ENCODE assay signal across 16 cellular contexts in the genomic region with DNA sequence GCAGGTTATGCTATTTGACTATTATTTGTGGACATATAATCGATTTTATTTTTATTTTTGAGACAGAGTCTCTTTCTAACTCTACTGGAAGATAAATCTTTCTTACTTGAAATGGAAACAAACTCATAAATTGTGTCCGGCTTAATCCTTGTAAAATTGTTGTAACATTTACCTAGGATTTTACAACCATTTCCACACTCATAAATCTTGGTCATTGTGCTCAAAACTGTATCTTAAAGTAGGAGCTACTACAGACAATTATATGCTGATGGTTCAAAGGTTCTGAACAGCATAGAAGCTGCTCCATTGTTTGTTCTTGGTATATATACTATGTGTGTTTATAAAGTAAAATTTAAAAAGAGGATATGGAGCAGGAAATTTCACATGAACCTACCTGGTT. TPM values are rescaled to one million over a fixed set of nuclear protein-coding genes. Genes with fewer than 3 reads are reported as not detected.
A peak's percentile ranks its signal among the peaks of the same experiment; 100 is the strongest.
DNase-seq lines count a peak whose midpoint lies in the region; ATAC-seq and TF ChIP-seq lines count a peak whose summit lies in the region.
"Had no signal": no experiment of that assay in that cellular context is flagged by ENCODE, and none has a peak within 500 bp of the region (broad histone marks: within the 10 kb centered on the region; RNA-seq: fewer than 3 reads in every experiment).

No MANE protein-coding gene starts in this region.

- POLR2A ChIA-PET in HEK293 (lab: Yijun Ruan, JAX): no interaction called here

- no peak for TF ChIP-seq POLR2A in transverse colon (IDR thresholded peaks at IDR 0.05)

- ATAC-seq in memory B cell (ENCODE audit: low read depth) (no peak), HG02610 (IDR thresholded peaks at IDR 0.05; ENCODE audit: unreplicated experiment) (no peak)
- ATAC-seq: A549 had no signal

- no peak for DNase-seq in memory B cell (ENCODE audit: low spot score in 2 of 2)
- DNase-seq in transverse colon: no peak
- DNase-seq in SKM-1 treated with dmso at 0.1 percent for 144 hours (lab: John Stamatoyannopoulos, UW; ENCODE audit: unreplicated experiment): no peak
- no peak for DNase-seq in AG08396 (ENCODE audit: low spot score)
- DNase-seq: Caco-2; CD8-positive, alpha-beta memory T cell; DND-41; GF-D8; GOT3; H9; HFFc6 had no signal

- peaks cover 5% of the 10 kb centered on the region; the same call in 1 of the 2 replicates for H3K4me1 ChIP-seq in HEK293 (ENCODE audit: control insufficient read depth, insufficient read depth, low read length)
- H3K4me1 ChIP-seq in transverse colon: peaks cover 7 to 34% (median 15%) of the 10 kb centered on the region in 4 donors

- H3K4me3 ChIP-seq in HEK293 (ENCODE audit: low read depth, low read length) (no peak overlapping the region), transverse colon (no peak overlapping the region)
- H3K4me3 ChIP-seq: A549 had no signal

- TF ChIP-seq CTCF in HEK293 (tag by site-specific recombination; IDR thresholded peaks at IDR 0.05) (no peak), VCaP (conservative IDR thresholded peaks at IDR 0.05) (no peak), transverse colon (IDR thresholded peaks at IDR 0.05) (no peak)

- no peaks in the 10 kb centered on the region for H3K9me3 ChIP-seq in HEK293 (ENCODE audit: control insufficient read depth, insufficient read depth, low read depth, low read length)
- no peaks in the 10 kb centered on the region for H3K9me3 ChIP-seq in transverse colon
- H3K9me3 ChIP-seq: A549, Caco-2 had no signal

- no peaks in the 10 kb centered on the region for H3K36me3 ChIP-seq in HEK293 (ENCODE audit: control insufficient read depth in 2 of 2, insufficient read depth in 1 of 2, low read length in 2 of 2)
- no peaks in the 10 kb centered on the region for H3K36me3 ChIP-seq in transverse colon

- peaks cover 4% of the 10 kb centered on the region for H3K4me1 Mint-ChIP-seq in memory B cell

- H3K9me3 Mint-ChIP-seq in memory B cell: no peaks in the 10 kb centered on the region
- H3K9me3 Mint-ChIP-seq: HFFc6 had no signal

- no peak for TF ChIP-seq EP300 in transverse colon (IDR thresholded peaks at IDR 0.05; ENCODE audit: low read depth)

- H3K36me3 Mint-ChIP-seq in memory B cell: no peaks in the 10 kb centered on the region

- WGBS in transverse colon (ENCODE audit: low coverage in 1 of 2), 2 donors: 17 to 32% methylated on average over 1 to 2 of the region's 2 CpGs

- CTCF ChIA-PET in HEK293 (lab: Yijun Ruan, JAX): interaction anchor here (0.6 to 1.2 kb wide), 4 partner anchors 8 to 250 kb away, joined by 3 to 5 read pairs (median 3); no protein-coding TSS in a partner anchor

- no peak overlapping the region for H3K4me3 Mint-ChIP-seq in memory B cell
- H3K4me3 Mint-ChIP-seq: H9, HFFc6 had no signal

- peak overlapping the region; percentile 11 for H3K27ac Mint-ChIP-seq in memory B cell
- H3K27ac Mint-ChIP-seq: H9, HFFc6 had no signal

- in situ Hi-C loops in transverse colon (cut with MboI; ENCODE audit: low pct_ligation_motif_present in 1 of 4, low pct_unique_long_range_greater_than_20kb in 1 of 4, low sequenced_read_pairs in 3 of 4): no loop called here

- H3K27me3 Mint-ChIP-seq in memory B cell: no peaks in the 10 kb centered on the region

- no peaks in the 10 kb centered on the region for H3K27me3 ChIP-seq in transverse colon

- H3K27ac ChIP-seq in HEK293 (ENCODE audit: extremely low read depth, low read depth, low read length) (no peak overlapping the region), VCaP (peak overlapping the region; percentile 99), transverse colon (peak overlapping the region; percentile 70 to 80 (median 80))
- H3K27ac ChIP-seq: A549, HL-60 had no signal

- intact Hi-C loops in transverse colon (cut with DNase I; ENCODE audit: low total_unique reads): no loop called here

TF ChIP-seq in HEK293, 187 proteins besides CTCF, POLR2A, EP300 and RAD21:
- TF ChIP-seq ZNF843 (tag by site-specific recombination; IDR thresholded peaks at IDR 0.05): peak; percentile 57; the same call in 1 of the 2 replicates
- no peak for TF ChIP-seq ZNF776 (tag by site-specific recombination; IDR thresholded peaks at IDR 0.05; ENCODE audit: borderline replicate concordance)
- no peak for TF ChIP-seq ZNF621 (tag by site-specific recombination; IDR thresholded peaks at IDR 0.05)
- TF ChIP-seq, protein P1, sequence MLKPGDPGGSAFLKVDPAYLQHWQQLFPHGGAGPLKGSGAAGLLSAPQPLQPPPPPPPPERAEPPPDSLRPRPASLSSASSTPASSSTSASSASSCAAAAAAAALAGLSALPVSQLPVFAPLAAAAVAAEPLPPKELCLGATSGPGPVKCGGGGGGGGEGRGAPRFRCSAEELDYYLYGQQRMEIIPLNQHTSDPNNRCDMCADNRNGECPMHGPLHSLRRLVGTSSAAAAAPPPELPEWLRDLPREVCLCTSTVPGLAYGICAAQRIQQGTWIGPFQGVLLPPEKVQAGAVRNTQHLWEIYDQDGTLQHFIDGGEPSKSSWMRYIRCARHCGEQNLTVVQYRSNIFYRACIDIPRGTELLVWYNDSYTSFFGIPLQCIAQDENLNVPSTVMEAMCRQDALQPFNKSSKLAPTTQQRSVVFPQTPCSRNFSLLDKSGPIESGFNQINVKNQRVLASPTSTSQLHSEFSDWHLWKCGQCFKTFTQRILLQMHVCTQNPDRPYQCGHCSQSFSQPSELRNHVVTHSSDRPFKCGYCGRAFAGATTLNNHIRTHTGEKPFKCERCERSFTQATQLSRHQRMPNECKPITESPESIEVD (tag by site-specific recombination; IDR thresholded peaks at IDR 0.05): peak; percentile 49; the same call in 1 of the 2 replicates
- TF ChIP-seq, protein P2, sequence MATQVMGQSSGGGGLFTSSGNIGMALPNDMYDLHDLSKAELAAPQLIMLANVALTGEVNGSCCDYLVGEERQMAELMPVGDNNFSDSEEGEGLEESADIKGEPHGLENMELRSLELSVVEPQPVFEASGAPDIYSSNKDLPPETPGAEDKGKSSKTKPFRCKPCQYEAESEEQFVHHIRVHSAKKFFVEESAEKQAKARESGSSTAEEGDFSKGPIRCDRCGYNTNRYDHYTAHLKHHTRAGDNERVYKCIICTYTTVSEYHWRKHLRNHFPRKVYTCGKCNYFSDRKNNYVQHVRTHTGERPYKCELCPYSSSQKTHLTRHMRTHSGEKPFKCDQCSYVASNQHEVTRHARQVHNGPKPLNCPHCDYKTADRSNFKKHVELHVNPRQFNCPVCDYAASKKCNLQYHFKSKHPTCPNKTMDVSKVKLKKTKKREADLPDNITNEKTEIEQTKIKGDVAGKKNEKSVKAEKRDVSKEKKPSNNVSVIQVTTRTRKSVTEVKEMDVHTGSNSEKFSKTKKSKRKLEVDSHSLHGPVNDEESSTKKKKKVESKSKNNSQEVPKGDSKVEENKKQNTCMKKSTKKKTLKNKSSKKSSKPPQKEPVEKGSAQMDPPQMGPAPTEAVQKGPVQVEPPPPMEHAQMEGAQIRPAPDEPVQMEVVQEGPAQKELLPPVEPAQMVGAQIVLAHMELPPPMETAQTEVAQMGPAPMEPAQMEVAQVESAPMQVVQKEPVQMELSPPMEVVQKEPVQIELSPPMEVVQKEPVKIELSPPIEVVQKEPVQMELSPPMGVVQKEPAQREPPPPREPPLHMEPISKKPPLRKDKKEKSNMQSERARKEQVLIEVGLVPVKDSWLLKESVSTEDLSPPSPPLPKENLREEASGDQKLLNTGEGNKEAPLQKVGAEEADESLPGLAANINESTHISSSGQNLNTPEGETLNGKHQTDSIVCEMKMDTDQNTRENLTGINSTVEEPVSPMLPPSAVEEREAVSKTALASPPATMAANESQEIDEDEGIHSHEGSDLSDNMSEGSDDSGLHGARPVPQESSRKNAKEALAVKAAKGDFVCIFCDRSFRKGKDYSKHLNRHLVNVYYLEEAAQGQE (tag by site-specific recombination; IDR thresholded peaks at IDR 0.05): no peak
- TF ChIP-seq FEZF1 (tag by site-specific recombination; IDR thresholded peaks at IDR 0.05): peak; percentile 43
- peak; percentile 38; the same call in 1 of the 2 replicates for TF ChIP-seq OSR2 (tag by site-specific recombination; IDR thresholded peaks at IDR 0.05)

RNA-seq across cellular contexts. Expression of a gene that starts 4.6 kb away (rescaled TPM):
- 100 to 1,000 TPM in 2 of 4 donors, 10 to 100 TPM in 2; 70.3 to 120 (median 101) TPM for total RNA-seq in transverse colon

RNA-seq across cellular contexts. Expression of a gene that starts 35.7 kb away (rescaled TPM):
- 100 to 1,000 TPM in 1 of 4 donors, 10 to 100 TPM in 3; 50.2 to 129 (median 79.3) TPM for total RNA-seq in transverse colon
